Comparison of ENCODE assay signal across 8 cellular contexts in genomic region chr17:81917565-81918332, GRCh38. TPM values are rescaled to one million over a fixed set of nuclear protein-coding genes. Genes with fewer than 3 reads are reported as not detected.
DNase-seq lines count a peak whose midpoint lies in the region; ATAC-seq and TF ChIP-seq lines count a peak whose summit lies in the region.

SIRT7 (minus strand) TSS chr17:81918176; CDS start chr17:81918131, 45 bp downstream.

- H3K9me2 ChIP-seq in GM23248 (ENCODE audit: insufficient read depth): no peaks in the 10 kb centered on the region

- H3K27me3 ChIP-seq in GM23248 (replicated peaks; ENCODE audit: insufficient read depth) (no peaks in the 10 kb centered on the region), SJSA1 (replicated peaks) (no peaks in the 10 kb centered on the region), foreskin keratinocyte (no peaks in the 10 kb centered on the region), neuronal stem cell (ENCODE audit: control insufficient read depth in 3 of 3, insufficient read depth in 3 of 3, low read depth in 1 of 3, low read length in 3 of 3) (no peaks in the 10 kb centered on the region)

- peak within 1 kb of the TSS; percentile 57 for H3K18ac ChIP-seq in neuronal stem cell (ENCODE audit: low read length)

- no peak within 1 kb of the TSS for H2BK120ac ChIP-seq in neuronal stem cell (ENCODE audit: low read depth, low read length)

- DNase-seq in DMS114 treated with DMSO at 0.1 percent for 48 hours (lab: John Stamatoyannopoulos, UW; ENCODE audit: unreplicated experiment): peak; percentile 51
- peak; percentile 80 for DNase-seq in GM23248
- peak; percentile 65 for DNase-seq in M059J (ENCODE audit: low read depth)
- DNase-seq in SJSA1 (ENCODE audit: low read depth in 1 of 2, low spot score in 2 of 2): peak; percentile 80 to 84
- peak; percentile 67 for DNase-seq in activated gamma-delta T cell treated with anti-CD3 and anti-CD28 coated beads, Interleukin-2, amount 50 U/mL, for 16 hours (ENCODE audit: low read depth)
- no peak for DNase-seq in foreskin keratinocyte
- peak; percentile 83 for DNase-seq in neuronal stem cell (ENCODE audit: low spot score)

- H3K4ac ChIP-seq in neuronal stem cell (ENCODE audit: low read length): no peak within 1 kb of the TSS

- H4K8ac ChIP-seq in neuronal stem cell (ENCODE audit: low read depth, low read length): no peak within 1 kb of the TSS

- peak within 1 kb of the TSS; percentile 52 for H3K27ac ChIP-seq in GM23248
- H3K27ac ChIP-seq in SJSA1: no peak within 1 kb of the TSS
- H3K27ac ChIP-seq in foreskin keratinocyte: peak within 1 kb of the TSS; percentile 27
- H3K27ac ChIP-seq in neuronal stem cell (replicated peaks; ENCODE audit: low read length): no peak within 1 kb of the TSS

- no peak within 1 kb of the TSS for H2BK5ac ChIP-seq in neuronal stem cell (ENCODE audit: low read length)

- H3K4me1 ChIP-seq in GM23248 (ENCODE audit: insufficient read depth): peaks cover 9% of the 10 kb centered on the region; the same call in 1 of the 2 replicates
- H3K4me1 ChIP-seq in SJSA1 (replicated peaks): peaks cover 9% of the 10 kb centered on the region
- H3K4me1 ChIP-seq in foreskin keratinocyte: peaks cover 6% of the 10 kb centered on the region
- peaks cover 4 to 7% of the 10 kb centered on the region in 2 donors for H3K4me1 ChIP-seq in neuronal stem cell (ENCODE audit: control insufficient read depth in 2 of 2, insufficient read depth in 1 of 2, low read depth in 1 of 2, low read length in 2 of 2)

- H2BK15ac ChIP-seq in neuronal stem cell (ENCODE audit: low read length): no peak within 1 kb of the TSS

- no peak within 1 kb of the TSS for H3K14ac ChIP-seq in neuronal stem cell (ENCODE audit: low read length)

- H3K4me3 ChIP-seq in GM23248: peak within 1 kb of the TSS; percentile 80
- peak within 1 kb of the TSS; percentile 97 for H3K4me3 ChIP-seq in SJSA1
- H3K4me3 ChIP-seq in neuronal stem cell (ENCODE audit: low read length in 2 of 2): peak within 1 kb of the TSS; percentile 77 to 90

- TF ChIP-seq CTCF in foreskin keratinocyte (conservative IDR thresholded peaks at IDR 0.05): no peak
- TF ChIP-seq CTCF in subcutaneous adipose tissue (IDR thresholded peaks at IDR 0.05; ENCODE audit: low read depth): no peak

- H2AFZ ChIP-seq in GM23248 (peak within 1 kb of the TSS; percentile 30), neuronal stem cell (ENCODE audit: low read length) (peak within 1 kb of the TSS; percentile 80)

- H3K36me3 ChIP-seq in GM23248 (ENCODE audit: low read depth) (0 out of 2 replicates have a peak, but pooled peaks cover 17% of the 10 kb centered on the region), SJSA1 (peaks cover 76% of the 10 kb centered on the region), neuronal stem cell (replicated peaks in 1 of 2; ENCODE audit: control insufficient read depth in 2 of 2, insufficient read depth in 2 of 2, low read length in 2 of 2) (peaks cover 37 to 68% of the 10 kb centered on the region in 2 donors)

- H4K91ac ChIP-seq in neuronal stem cell (ENCODE audit: low read depth, low read length, poor library complexity): no peak within 1 kb of the TSS

- no peaks in the 10 kb centered on the region for H3K9me3 ChIP-seq in GM23248 (ENCODE audit: low read depth)
- no peaks in the 10 kb centered on the region for H3K9me3 ChIP-seq in SJSA1 (replicated peaks)
- H3K9me3 ChIP-seq in neuronal stem cell (replicated peaks in 1 of 2; ENCODE audit: control insufficient read depth in 2 of 2, insufficient read depth in 1 of 2, low read depth in 1 of 2, low read length in 2 of 2): peaks cover 0 to under 1% of the 10 kb centered on the region in 2 donors

- peaks cover 65% of the 10 kb centered on the region for H3K79me2 ChIP-seq in GM23248 (ENCODE audit: insufficient read depth)

- H3F3A ChIP-seq in GM23248 (ENCODE audit: insufficient read depth): no peaks in the 10 kb centered on the region; the same call in 1 of the 2 replicates

- H3K4me2 ChIP-seq in GM23248 (ENCODE audit: unreplicated experiment) (peak within 1 kb of the TSS; percentile 92), neuronal stem cell (ENCODE audit: insufficient read depth, low read length, poor library complexity, severe bottlenecking) (peak within 1 kb of the TSS; percentile 92)

- H3K9ac ChIP-seq in GM23248 (peak within 1 kb of the TSS; percentile 75), neuronal stem cell (ENCODE audit: low read depth, low read length, poor library complexity) (peak within 1 kb of the TSS; percentile 89)

- H4K20me1 ChIP-seq in GM23248 (ENCODE audit: insufficient read depth): no peaks in the 10 kb centered on the region

- H2AK5ac ChIP-seq in neuronal stem cell (ENCODE audit: low read depth, low read length): peak within 1 kb of the TSS; percentile 64

- in situ Hi-C loops in GM23248 (cut with MboI): no loop called here

- no peak within 1 kb of the TSS for H2BK12ac ChIP-seq in neuronal stem cell (ENCODE audit: low read length)

- 1 to 2% methylated on average over 45 to 79 of the region's 94 CpGs for WGBS in GM23248 (ENCODE audit: low coverage in 1 of 2, low lambda C conversion rate in 2 of 2, missing lambda C conversion rate in 2 of 2), 2 experiments
- no CpG with 5 or more reads among the region's 94 CpGs for WGBS in neuronal stem cell (ENCODE audit: extremely low coverage in 2 of 2, insufficient read length in 2 of 2, insufficient replicate concordance in 1 of 2), 2 donors

- peak within 1 kb of the TSS; percentile 74 for H3K23ac ChIP-seq in neuronal stem cell (ENCODE audit: low read depth, low read length, poor library complexity)

- ATAC-seq in foreskin keratinocyte: peak; percentile 54

- H3K79me1 ChIP-seq in neuronal stem cell (ENCODE audit: low read depth, low read length): peaks cover 27% of the 10 kb centered on the region

RNA-seq across cellular contexts. Expression of gene SIRT7, which starts in this region (rescaled TPM):
- total RNA-seq in GM23248 (2014; rRNA removed; shearing (Covaris generic)): 13.1 and 14.5 TPM in 2 replicates
- polyA plus RNA-seq in GM23248 (2016; fragmentation: Nextera tagmentation; extraction: Ambion mirVana): 9.3 and 11.4 TPM in 2 replicates
- 13.5 and 22.0 TPM in 2 replicates for total RNA-seq in M059J (2014; rRNA removed; shearing (Covaris generic))
- total RNA-seq in SJSA1 (2014; rRNA removed; shearing (Covaris generic)): 23.9 and 34.7 TPM in 2 replicates
- 13.8 and 15.0 TPM in 2 replicates for total RNA-seq in foreskin keratinocyte
- polyA plus RNA-seq in foreskin keratinocyte: 17.8 and 19.5 TPM in 2 replicates
- 5.2 TPM for polyA plus RNA-seq in neuronal stem cell (2013, experiment 1 of 2)
- polyA plus RNA-seq in neuronal stem cell (2013, experiment 2 of 2): 5.1 TPM
- total RNA-seq in subcutaneous adipose tissue: 10 to 100 TPM in 3 of 4 donors, 1 to 10 TPM in 1; 7.5 to 22.0 (median 15.5) TPM

Comparison
In these comparisons a context has a peak if more than half of its experiments do, and no peak if none do; other contexts are left out.
1. DNase-seq: peak in DMS114 treated with DMSO at 0.1 percent for 48 hours (single experiment), GM23248 (single experiment), M059J (single experiment), SJSA1 (2 of 2), activated gamma-delta T cell treated with anti-CD3 and anti-CD28 coated beads, Interleukin-2, amount 50 U/mL, for 16 hours (single experiment) and neuronal stem cell (single experiment); none in foreskin keratinocyte (0 of 2).
2. H3K27ac ChIP-seq: peak in GM23248 (single experiment) and foreskin keratinocyte (single experiment); none in SJSA1 (single experiment) and neuronal stem cell (single experiment).
3. Peak in every context shown above with its lines, with median percentiles within 50 percentile points of each other: H3K4me3 ChIP-seq.